Comparison of ENCODE assay signal across 8 cellular contexts in genomic region chr6:7389162-7389450, GRCh38. TPM values are rescaled to one million over a fixed set of nuclear protein-coding genes. Genes with fewer than 3 reads are reported as not detected.
DNase-seq lines count a peak whose midpoint lies in the region; ATAC-seq and TF ChIP-seq lines count a peak whose summit lies in the region.

No MANE protein-coding gene starts in this region.

- H4K20me1 ChIP-seq in mammary epithelial cell (ENCODE audit: insufficient read depth, low read length): no peaks in the 10 kb centered on the region

- H3K79me2 ChIP-seq in mammary epithelial cell (ENCODE audit: insufficient read depth, low read length): peaks cover 40% of the 10 kb centered on the region

- TF ChIP-seq EP300 in transverse colon (IDR thresholded peaks at IDR 0.05; ENCODE audit: low read depth): no peak

- CTCF ChIA-PET in Caco-2 (lab: Charles Lee) (interaction anchor here (0.8 to 1.0 kb wide), 5 partner anchors 13 to 226 kb away, joined by 3 to 5 read pairs (median 4); partner anchors contain the start of gene DSP), mammary epithelial cell (lab: Charles Lee; ENCODE audit: low non-redundant PET) (no interaction called here)

- TF ChIP-seq CTCF in Caco-2 (IDR thresholded peaks at IDR 0.05; ENCODE audit: insufficient read depth in 1 of 2, low read depth in 1 of 2, low read length in 1 of 2, severe bottlenecking in 1 of 2, unreplicated experiment in 1 of 2) (no peak), mammary epithelial cell (conservative IDR thresholded peaks at IDR 0.05 in 1 of 2, IDR thresholded peaks at IDR 0.05 in 1 of 2; ENCODE audit: extremely low read depth in 1 of 2, insufficient read depth in 1 of 2, low read depth in 1 of 2, low read length in 2 of 2) (no peak), right lobe of liver (IDR thresholded peaks at IDR 0.05) (no peak), transverse colon (IDR thresholded peaks at IDR 0.05) (no peak)

- peaks cover 34% of the 10 kb centered on the region for H3K4me1 Mint-ChIP-seq in Caco-2 (ENCODE audit: low read depth, unreplicated experiment)

- no peaks in the 10 kb centered on the region for H3K27me3 Mint-ChIP-seq in Caco-2 (ENCODE audit: insufficient read depth, unreplicated experiment)

- H3K9me3 ChIP-seq in Caco-2 (no peaks in the 10 kb centered on the region), KOPT-K1 (ENCODE audit: insufficient read depth, low read length, poor library complexity, severe bottlenecking) (no peaks in the 10 kb centered on the region), mammary epithelial cell (replicated peaks; ENCODE audit: insufficient read depth, low read length) (no peaks in the 10 kb centered on the region), right lobe of liver (no peaks in the 10 kb centered on the region), transverse colon (no peaks in the 10 kb centered on the region)

- H3K9me3 Mint-ChIP-seq in Caco-2 (ENCODE audit: unreplicated experiment): no peaks in the 10 kb centered on the region

- 3% methylated on average over 11 of the region's 11 CpGs for WGBS in mammary epithelial cell (ENCODE audit: low coverage, missing lambda C conversion rate)
- WGBS in right lobe of liver (ENCODE audit: insufficient coverage, low coverage, low lambda C conversion rate, missing lambda C conversion rate): 0% methylated on average over 11 of the region's 11 CpGs
- 0 to 2% methylated on average over 1 to 11 of the region's 11 CpGs for WGBS in transverse colon (ENCODE audit: low coverage in 1 of 2), 2 donors

- H3K36me3 Mint-ChIP-seq in Caco-2 (ENCODE audit: insufficient read depth, unreplicated experiment): peaks cover 38% of the 10 kb centered on the region

- H3K27ac ChIP-seq in KOPT-K1 (ENCODE audit: low read depth, low read length, poor library complexity, severe bottlenecking): peak overlapping the region; percentile 91
- peak overlapping the region; percentile 95 for H3K27ac ChIP-seq in mammary epithelial cell (ENCODE audit: insufficient read depth, low read depth, low read length)
- H3K27ac ChIP-seq in right lobe of liver: peak overlapping the region; percentile 38 to 81 (median 80)
- H3K27ac ChIP-seq in transverse colon: peak overlapping the region; percentile 92 to 97 (median 95)

- TF ChIP-seq POLR2A in right lobe of liver (IDR thresholded peaks at IDR 0.05) (no peak), transverse colon (IDR thresholded peaks at IDR 0.05) (no peak)

- peak overlapping the region; percentile 77 for H3K4me3 Mint-ChIP-seq in Caco-2 (ENCODE audit: unreplicated experiment)

- BruUV-seq in Caco-2 (replicated peaks; lab: Mats Ljungman, UMichigan): no TSS peak
- BruUV-seq in mammary epithelial cell (replicated peaks; lab: Mats Ljungman, UMichigan): no TSS peak

- POLR2A ChIA-PET in Caco-2 (lab: Charles Lee): interaction anchor here (1.0 to 1.5 kb wide), 8 partner anchors 24 to 208 kb away, joined by 3 to 11 read pairs (median 4); partner anchors contain the start of genes DSP, SNRNP48 and SSR1

- H3K9ac ChIP-seq in mammary epithelial cell (ENCODE audit: insufficient read depth, low read length): peak overlapping the region; percentile 96

- H3K27ac Mint-ChIP-seq in Caco-2 (ENCODE audit: unreplicated experiment): peak overlapping the region; percentile 99

- intact Hi-C loops in Caco-2 (cut with micrococcal nuclease; ENCODE audit: unreplicated experiment): loop anchor here (1.0 to 2.0 kb wide), 2 partner anchors 42 to 76 kb away; partner anchors contain the start of gene SSR1
- intact Hi-C loops in mammary epithelial cell (cut with micrococcal nuclease): loop anchor here (5.0 kb wide), 1 partner anchor 42 kb away; no protein-coding TSS in a partner anchor
- intact Hi-C loops in right lobe of liver (cut with DNase I): no loop called here
- intact Hi-C loops in transverse colon (cut with DNase I; ENCODE audit: low total_unique reads): loop anchor here (2.0 kb wide), 1 partner anchor 76 kb away; the partner anchor contains the start of gene SSR1

- ATAC-seq in right lobe of liver (peak in 3 of 4 donors; percentile 65 to 77 (median 70)), HG02759 (IDR thresholded peaks at IDR 0.05; ENCODE audit: unreplicated experiment) (no peak), HG03159 (IDR thresholded peaks at IDR 0.05; ENCODE audit: unreplicated experiment) (no peak), HG03432 (IDR thresholded peaks at IDR 0.05; ENCODE audit: unreplicated experiment) (no peak)

- H3K27me3 ChIP-seq in Caco-2 (replicated peaks; ENCODE audit: control insufficient read depth, insufficient read depth, low read length) (no peaks in the 10 kb centered on the region), mammary epithelial cell (ENCODE audit: insufficient read depth, low read length) (no peaks in the 10 kb centered on the region), right lobe of liver (no peaks in the 10 kb centered on the region), transverse colon (no peaks in the 10 kb centered on the region)

- peak overlapping the region; percentile 59 for H3K4me3 ChIP-seq in Caco-2 (ENCODE audit: low read depth, low read length)
- peak overlapping the region; percentile 43 to 67 (median 61) for H3K4me3 ChIP-seq in mammary epithelial cell (replicated peaks in 1 of 3; ENCODE audit: insufficient read depth in 1 of 3, low read depth in 2 of 3, low read length in 3 of 3)
- H3K4me3 ChIP-seq in right lobe of liver: peak overlapping the region; percentile 54 to 89 (median 75)
- peak overlapping the region; percentile 63 to 91 (median 80) for H3K4me3 ChIP-seq in transverse colon

- H2AFZ ChIP-seq in mammary epithelial cell (ENCODE audit: low read depth, low read length): peak overlapping the region; percentile 87

- H3K4me1 ChIP-seq in Caco-2 (peaks cover 17% of the 10 kb centered on the region), mammary epithelial cell (ENCODE audit: insufficient read depth, low read length) (peaks cover 23% of the 10 kb centered on the region), right lobe of liver (peaks cover 0 to 20% (median 0%) of the 10 kb centered on the region in 4 donors), transverse colon (peaks cover 7 to 31% (median 18%) of the 10 kb centered on the region in 4 donors)

- no peaks in the 10 kb centered on the region for H3K36me3 ChIP-seq in Caco-2 (ENCODE audit: control insufficient read depth, insufficient read depth, low read length)
- H3K36me3 ChIP-seq in KOPT-K1 (ENCODE audit: insufficient read depth, low read length): peaks cover 30% of the 10 kb centered on the region
- no peaks in the 10 kb centered on the region for H3K36me3 ChIP-seq in mammary epithelial cell (ENCODE audit: insufficient read depth, low read length)
- peaks cover 0 to 9% (median 0%) of the 10 kb centered on the region in 4 donors for H3K36me3 ChIP-seq in right lobe of liver
- peaks cover 0 to 11% (median 0%) of the 10 kb centered on the region in 4 donors for H3K36me3 ChIP-seq in transverse colon

- peak overlapping the region; percentile 86 for H3K4me2 ChIP-seq in mammary epithelial cell (ENCODE audit: insufficient read depth, low read depth, low read length)

- DNase-seq in Caco-2 (no peak), mammary epithelial cell (no peak), right lobe of liver (no peak), transverse colon (no peak)

- in situ Hi-C loops in mammary epithelial cell (cut with MboI; ENCODE audit: low sequenced_read_pairs in 2 of 2): no loop called here
- in situ Hi-C loops in transverse colon (cut with MboI; ENCODE audit: low pct_ligation_motif_present in 1 of 4, low pct_unique_long_range_greater_than_20kb in 1 of 4, low sequenced_read_pairs in 3 of 4): loop anchor here in 1 of 4 donors (25.0 kb wide), 1 partner anchor 102 kb away; no protein-coding TSS in a partner anchor

- dilution Hi-C loops in mammary epithelial cell (cut with HindIII; ENCODE audit: low sequenced_read_pairs): loop anchor here (5.0 kb wide), 1 partner anchor 77 kb away; the partner anchor contains the start of gene SSR1

RNA-seq across cellular contexts. Expression of gene CAGE1, which starts 0.4 kb away (rescaled TPM):
- total RNA-seq in Caco-2 (2022) (0.26 and 0.59 TPM in 2 replicates), mammary epithelial cell (under 1 TPM; under 0.01 to 0.14 TPM), right lobe of liver (not detected), transverse colon (not detected)
- polyA plus RNA-seq in mammary epithelial cell: 0.01 TPM
- polyA minus RNA-seq in mammary epithelial cell: not detected

RNA-seq across cellular contexts. Expression of gene RIOK1, which starts 0.5 kb away (rescaled TPM):
- total RNA-seq in Caco-2 (2022) (34.2 and 36.1 TPM in 2 replicates), mammary epithelial cell (10 to 100 TPM; 13.0 to 20.3 TPM), right lobe of liver (1 to 10 TPM; 4.6 to 7.9 (median 6.7) TPM), transverse colon (10 to 100 TPM in 3 of 4 donors, 1 to 10 TPM in 1; 9.8 to 66.5 (median 23.9) TPM)
- polyA plus RNA-seq in mammary epithelial cell: 10.1 TPM
- polyA minus RNA-seq in mammary epithelial cell: 22.9 TPM

Comparison
In these comparisons a context has a peak if more than half of its experiments do, and no peak if none do; other contexts are left out.
1. ATAC-seq: peak in right lobe of liver (3 of 4); none in HG02759 (single experiment), HG03159 (single experiment) and HG03432 (single experiment).
2. intact Hi-C loops: an anchor here in Caco-2 (1.0 to 2.0 kb wide), mammary epithelial cell (5.0 kb wide) and transverse colon (2.0 kb wide); none called in right lobe of liver.
3. Peak in every context shown above with its lines, with median percentiles within 50 percentile points of each other: H3K4me3 ChIP-seq and H3K27ac ChIP-seq.